ENCODE assay signal across 8 cellular contexts in the genomic region with DNA sequence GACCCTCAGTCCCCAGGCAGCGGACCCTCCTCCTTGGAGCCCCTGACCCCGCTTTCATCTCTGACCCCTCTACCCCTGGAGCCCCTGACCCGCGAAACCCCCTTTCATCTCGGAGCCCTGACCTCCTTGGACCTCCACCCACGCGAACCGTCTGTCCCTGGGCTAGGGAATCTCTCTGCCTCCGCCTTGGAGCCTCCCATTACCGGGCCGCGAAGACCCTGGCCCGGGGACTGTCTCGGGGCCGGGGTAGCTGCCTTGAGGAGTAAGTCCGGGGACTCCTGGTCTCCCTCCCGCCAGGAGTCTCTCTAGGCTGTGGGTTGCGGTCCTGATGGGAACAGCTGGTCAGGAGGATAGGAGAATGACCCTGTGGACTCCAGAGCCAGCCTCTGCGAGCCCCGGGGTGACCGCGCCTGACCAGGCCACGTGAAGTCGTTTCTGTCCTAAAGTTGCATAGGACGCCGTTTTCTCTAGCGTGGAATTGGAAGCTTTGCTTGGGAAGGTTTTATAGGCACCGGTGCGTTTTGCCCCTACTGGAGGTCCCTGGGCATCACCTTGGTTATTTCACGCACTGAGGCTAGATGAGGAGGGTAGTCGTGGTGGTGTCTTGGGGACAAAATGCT. TPM values are rescaled to one million over a fixed set of nuclear protein-coding genes. Genes with fewer than 3 reads are reported as not detected.
A peak's percentile ranks its signal among the peaks of the same experiment; 100 is the strongest.
DNase-seq lines count a peak whose midpoint lies in the region; ATAC-seq and TF ChIP-seq lines count a peak whose summit lies in the region.

No MANE protein-coding gene starts in this region.

- peaks cover 4% of the 10 kb centered on the region for H3K27me3 Mint-ChIP-seq in chondrocyte (ENCODE audit: low read depth)

- peak overlapping the region; percentile 92 for H3K4me3 Mint-ChIP-seq in chondrocyte (ENCODE audit: unreplicated experiment)

- peaks cover 25% of the 10 kb centered on the region for H3K4me1 ChIP-seq in DND-41 (ENCODE audit: insufficient read depth, low read length)
- H3K4me1 ChIP-seq in muscle layer of colon (ENCODE audit: insufficient read depth, low read length), result peaks cover 26% of the 10 kb centered on the region

- H2AFZ ChIP-seq in DND-41 (ENCODE audit: low read depth, low read length), result peak overlapping the region; percentile 77

- H3K79me2 ChIP-seq in DND-41 (ENCODE audit: insufficient read depth, low read length), result peaks cover 39% of the 10 kb centered on the region

- no peak for ATAC-seq in DND-41 (ENCODE audit: insufficient read depth, low read depth)
- no peak for ATAC-seq in HG02973 (IDR thresholded peaks at IDR 0.05; ENCODE audit: unreplicated experiment)

- DNase-seq in DND-41 (peak; percentile 32), LoVo (ENCODE audit: low spot score) (peak; percentile 51), chondrocyte (ENCODE audit: low spot score) (no peak), caudate nucleus (lab: John Stamatoyannopoulos, UW) (no peak), cerebellar nuclear complex (lab: John Stamatoyannopoulos, UW) (no peak), NCI-H2107 (lab: John Stamatoyannopoulos, UW) (no peak)

- H3K4me3 ChIP-seq in DND-41 (ENCODE audit: low read depth in 1 of 2, low read length in 2 of 2), result peak overlapping the region; percentile 57 to 90
- peak overlapping the region; percentile 39 to 76 for H3K4me3 ChIP-seq in muscle layer of colon (ENCODE audit: low read depth in 1 of 2, low read length in 2 of 2)

- peaks cover 29% of the 10 kb centered on the region for H3K4me1 Mint-ChIP-seq in chondrocyte (ENCODE audit: low read depth)

- peak overlapping the region; percentile 73 for H3K27ac Mint-ChIP-seq in chondrocyte (ENCODE audit: unreplicated experiment)

- H3K36me3 Mint-ChIP-seq in chondrocyte (ENCODE audit: low read depth), result peaks cover 2% of the 10 kb centered on the region

- H3K27me3 ChIP-seq in DND-41 (ENCODE audit: insufficient read depth, low read length, poor library complexity), result no peaks in the 10 kb centered on the region
- H3K27me3 ChIP-seq in muscle layer of colon (ENCODE audit: control insufficient read depth in 1 of 2, insufficient read depth in 2 of 2, low read length in 2 of 2), result peaks cover 5 to 6% of the 10 kb centered on the region in 2 donors

- peak overlapping the region; percentile 94 for H3K9ac ChIP-seq in DND-41 (ENCODE audit: low read depth, low read length)
- no peak overlapping the region for H3K9ac ChIP-seq in muscle layer of colon (ENCODE audit: low read length)

- H4K20me1 ChIP-seq in DND-41 (ENCODE audit: insufficient read depth, low read length), result peaks cover 21% of the 10 kb centered on the region; the same call in 1 of the 2 replicates

- peak overlapping the region; percentile 100 for H3K4me2 ChIP-seq in DND-41 (ENCODE audit: insufficient read depth, low read length)

- H3K9me3 ChIP-seq in DND-41 (ENCODE audit: insufficient read depth, low read length, severe bottlenecking) (no peaks in the 10 kb centered on the region), muscle layer of colon (ENCODE audit: low read length) (no peaks in the 10 kb centered on the region)

- no peaks in the 10 kb centered on the region for H3K36me3 ChIP-seq in DND-41 (ENCODE audit: insufficient read depth, low read length)
- no peaks in the 10 kb centered on the region for H3K36me3 ChIP-seq in muscle layer of colon (ENCODE audit: insufficient read depth, low read length)

- TF ChIP-seq CTCF in DND-41 (IDR thresholded peaks at IDR 0.05; ENCODE audit: borderline replicate concordance, extremely low read depth, low read length, poor library complexity, severe bottlenecking), result peak; percentile 53
- peak; percentile 52 for TF ChIP-seq CTCF in chondrocyte (IDR thresholded peaks at IDR 0.05)

- no peaks in the 10 kb centered on the region for H3K9me3 Mint-ChIP-seq in chondrocyte (ENCODE audit: low read depth)

- H3K27ac ChIP-seq in DND-41 (ENCODE audit: low read length) (peak overlapping the region; percentile 63), muscle layer of colon (ENCODE audit: low read depth, low read length) (no peak overlapping the region), caudate nucleus (ENCODE audit: low read depth, low read length) (no peak overlapping the region)

RNA-seq across cellular contexts. Expression of gene TBC1D14, which starts 0.8 kb away (rescaled TPM):
- total RNA-seq in chondrocyte, result 24.2 to 29.1 TPM (median 25.2 TPM) in 3 replicates

Comparison
In these comparisons a context has a peak if more than half of its experiments do, and no peak if none do; other contexts are left out.
1. DNase-seq: peak in DND-41 (single experiment) and LoVo (single experiment); none in chondrocyte (single experiment), caudate nucleus (0 of 61), cerebellar nuclear complex (0 of 2) and NCI-H2107 (single experiment).